In genomic region chr3:142993958-142994442, GRCh38 we compare ENCODE assay signal across 1 cellular context.
TF ChIP-seq lines count a peak whose summit lies in the region.

No MANE protein-coding gene starts in this region.

TF ChIP-seq in A549, 52 proteins besides CTCF, POLR2A, EP300 and RAD21 (continued from another document):
- no peak for TF ChIP-seq BCL3 (IDR thresholded peaks at IDR 0.05)
- TF ChIP-seq TFCP2L1 (CRISPR knock-in tag; IDR thresholded peaks at IDR 0.05), result no peak
- TF ChIP-seq HMGXB4 (CRISPR knock-in tag; IDR thresholded peaks at IDR 0.05; ENCODE audit: borderline replicate concordance), result no peak
TF ChIP-seq in A549: peak in this region for 3.
